In the genomic region with DNA sequence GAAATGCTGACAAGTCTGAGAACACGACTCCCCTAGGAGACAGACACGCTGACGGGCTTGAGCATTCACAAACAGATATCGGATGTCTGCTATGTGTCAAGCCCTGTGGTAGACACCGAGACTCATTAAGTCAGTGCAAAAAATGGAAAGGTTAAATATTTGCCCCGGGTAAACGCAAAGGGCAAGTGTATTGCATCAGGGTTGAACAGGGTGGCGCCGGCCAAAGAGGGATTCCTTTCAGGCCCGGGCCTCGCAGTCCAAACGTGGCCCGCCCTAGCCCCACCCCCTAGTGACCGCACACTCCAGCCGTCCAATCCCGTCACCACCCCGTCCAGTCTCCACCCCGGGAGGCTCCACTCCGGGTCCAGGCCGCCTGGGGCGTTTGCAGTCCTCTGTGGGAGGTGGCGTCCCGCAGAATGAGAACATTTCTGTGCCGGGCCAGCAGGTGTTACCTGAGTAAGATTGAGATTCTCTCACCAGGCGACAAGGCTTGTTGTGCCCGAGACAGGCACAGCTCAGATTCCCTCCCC, we compare ENCODE assay signal across 8 cellular contexts. TPM values are rescaled to one million over a fixed set of nuclear protein-coding genes. Genes with fewer than 3 reads are reported as not detected.
A peak's percentile ranks its signal among the peaks of the same experiment; 100 is the strongest.
DNase-seq lines count a peak whose midpoint lies in the region; ATAC-seq and TF ChIP-seq lines count a peak whose summit lies in the region.

No MANE protein-coding gene starts in this region.

- peaks cover 18% of the 10 kb centered on the region for H3K27me3 ChIP-seq in ectodermal cell (ENCODE audit: control insufficient read depth, insufficient read depth, low read length, poor library complexity, severe bottlenecking)

- TF ChIP-seq CTCF in activated CD8-positive, alpha-beta T cell treated with anti-CD3 and anti-CD28 coated beads for 36 hours (IDR thresholded peaks at IDR 0.05): no peak

- peak overlapping the region; percentile 89 for H3K27ac Mint-ChIP-seq in activated CD8-positive, alpha-beta T cell treated with anti-CD3 and anti-CD28 coated beads for 36 hours

- H3K9me3 Mint-ChIP-seq in activated CD8-positive, alpha-beta T cell treated with anti-CD3 and anti-CD28 coated beads for 36 hours: no peaks in the 10 kb centered on the region

- peak; percentile 96 for ATAC-seq in GM19397 (IDR thresholded peaks at IDR 0.05; ENCODE audit: unreplicated experiment)
- peak; percentile 93 for ATAC-seq in HG03521 (IDR thresholded peaks at IDR 0.05; ENCODE audit: unreplicated experiment)
- peak; percentile 90 for ATAC-seq in activated CD8-positive, alpha-beta T cell treated with anti-CD3 and anti-CD28 coated beads for 36 hours

- CTCF ChIA-PET in activated CD8-positive, alpha-beta T cell treated with anti-CD3 and anti-CD28 coated beads for 36 hours (lab: Charles Lee): interaction anchor here (0.7 to 5.3 kb wide), 9 partner anchors 8 to 72 kb away, joined by 3 to 27 read pairs (median 6); a partner anchor contains a TSS

- no peaks in the 10 kb centered on the region for H3K36me3 Mint-ChIP-seq in activated CD8-positive, alpha-beta T cell treated with anti-CD3 and anti-CD28 coated beads for 36 hours (ENCODE audit: low read depth)

- H3K36me3 ChIP-seq in ectodermal cell (ENCODE audit: control insufficient read depth, insufficient read depth, low read length): no peaks in the 10 kb centered on the region

- POLR2A ChIA-PET in activated CD8-positive, alpha-beta T cell treated with anti-CD3 and anti-CD28 coated beads for 36 hours (lab: Charles Lee): interaction anchor here (0.6 to 4.1 kb wide), 4 partner anchors 12 to 28 kb away, joined by 3 to 24 read pairs (median 3); a partner anchor contains a TSS

- peak overlapping the region; percentile 75 for H3K4me3 Mint-ChIP-seq in activated CD8-positive, alpha-beta T cell treated with anti-CD3 and anti-CD28 coated beads for 36 hours

- H3K27me3 Mint-ChIP-seq in activated CD8-positive, alpha-beta T cell treated with anti-CD3 and anti-CD28 coated beads for 36 hours: peaks cover 7% of the 10 kb centered on the region

- intact Hi-C loops in activated CD8-positive, alpha-beta T cell treated with anti-CD3 and anti-CD28 coated beads for 36 hours (cut with micrococcal nuclease): no loop called here

- DNase-seq in CD1c-positive myeloid dendritic cell (ENCODE audit: extremely low spot score) (peak; percentile 90), NCI-H748 treated with DMSO at 0.1 percent for 48 hours (lab: John Stamatoyannopoulos, UW) (peak; percentile 75), lung microvascular endothelial cell (ENCODE audit: low read depth in 2 of 2) (peak; percentile 82 to 86)
- peak; percentile 92 for DNase-seq in activated CD8-positive, alpha-beta T cell treated with anti-CD3 and anti-CD28 coated beads for 36 hours
- peak; percentile 15 to 33 (median 31) for DNase-seq in stimulated activated CD4-positive, alpha-beta T cell treated with anti-CD3 and anti-CD28 coated beads, TNF-alpha, amount 100 ng/mL, for 4 hours (ENCODE audit: low read depth in 3 of 3)

- H3K4me1 Mint-ChIP-seq in activated CD8-positive, alpha-beta T cell treated with anti-CD3 and anti-CD28 coated beads for 36 hours (ENCODE audit: low read depth): peaks cover 24% of the 10 kb centered on the region

- H3K4me1 ChIP-seq in ectodermal cell (ENCODE audit: control insufficient read depth, insufficient read depth, low read length): no peaks in the 10 kb centered on the region

- WGBS in ectodermal cell, 2 experiments: 11 to 12% methylated on average over 26 of the region's 26 CpGs

- peak overlapping the region; percentile 39 for H3K27ac ChIP-seq in ectodermal cell (ENCODE audit: insufficient read depth, low read depth, low read length, poor library complexity, severe bottlenecking)

- no peaks in the 10 kb centered on the region for H3K9me3 ChIP-seq in ectodermal cell (ENCODE audit: control insufficient read depth, low read length)

- H3K4me3 ChIP-seq in ectodermal cell (ENCODE audit: insufficient read depth, low read depth, low read length): peak overlapping the region; percentile 60

RNA-seq across cellular contexts. Expression of a gene that starts 16.3 kb away (rescaled TPM):
- total RNA-seq in activated CD8-positive, alpha-beta T cell treated with anti-CD3 and anti-CD28 coated beads for 36 hours: 10 to 100 TPM; 28.7 to 30.6 TPM
- 107 TPM for polyA plus RNA-seq in ectodermal cell (2013, experiment 1 of 4)
- polyA plus RNA-seq in ectodermal cell (2013, experiment 2 of 4): 112 TPM
- 125 TPM for polyA plus RNA-seq in ectodermal cell (2013, experiment 3 of 4)
- polyA plus RNA-seq in ectodermal cell (2013, experiment 4 of 4): 125 TPM
- 45.3 and 60.9 TPM in 2 replicates for total RNA-seq in lung microvascular endothelial cell

RNA-seq across cellular contexts. Expression of a gene that starts 20.0 kb away (rescaled TPM):
- total RNA-seq in activated CD8-positive, alpha-beta T cell treated with anti-CD3 and anti-CD28 coated beads for 36 hours: not detected
- 0.70 TPM for polyA plus RNA-seq in ectodermal cell (2013, experiment 1 of 4)
- polyA plus RNA-seq in ectodermal cell (2013, experiment 2 of 4): 0.46 TPM
- 0.59 TPM for polyA plus RNA-seq in ectodermal cell (2013, experiment 3 of 4)
- polyA plus RNA-seq in ectodermal cell (2013, experiment 4 of 4): 0.45 TPM
- total RNA-seq in lung microvascular endothelial cell: not detected in 2 replicates

RNA-seq across cellular contexts. Expression of a gene that starts 43.6 kb away (rescaled TPM):
- under 1 TPM; 0.29 to 0.36 TPM for total RNA-seq in activated CD8-positive, alpha-beta T cell treated with anti-CD3 and anti-CD28 coated beads for 36 hours
- not detected for polyA plus RNA-seq in ectodermal cell (2013, experiment 1 of 4)
- polyA plus RNA-seq in ectodermal cell (2013, experiment 2 of 4): not detected
- not detected for polyA plus RNA-seq in ectodermal cell (2013, experiment 3 of 4)
- polyA plus RNA-seq in ectodermal cell (2013, experiment 4 of 4): not detected
- total RNA-seq in lung microvascular endothelial cell: not detected in 2 replicates

RNA-seq across cellular contexts. Expression of a gene that starts 58.4 kb away (rescaled TPM):
- not detected for total RNA-seq in activated CD8-positive, alpha-beta T cell treated with anti-CD3 and anti-CD28 coated beads for 36 hours
- 0.52 TPM for polyA plus RNA-seq in ectodermal cell (2013, experiment 1 of 4)
- 0.43 TPM for polyA plus RNA-seq in ectodermal cell (2013, experiment 2 of 4)
- polyA plus RNA-seq in ectodermal cell (2013, experiment 3 of 4): 0.27 TPM
- 0.28 TPM for polyA plus RNA-seq in ectodermal cell (2013, experiment 4 of 4)
- not detected in 2 replicates for total RNA-seq in lung microvascular endothelial cell

Comparison
In these comparisons a context has a peak if more than half of its experiments do, and no peak if none do; other contexts are left out.
1. Peak in every context shown above with its lines: DNase-seq, ATAC-seq, H3K4me3 ChIP-seq and H3K27ac ChIP-seq.
2. DNase-seq: peak in every context shown above with its lines; median percentile 92 in activated CD8-positive, alpha-beta T cell treated with anti-CD3 and anti-CD28 coated beads for 36 hours; 90 in CD1c-positive myeloid dendritic cell; 84 in lung microvascular endothelial cell; 75 in NCI-H748 treated with DMSO at 0.1 percent for 48 hours; 31 in stimulated activated CD4-positive, alpha-beta T cell treated with anti-CD3 and anti-CD28 coated beads, TNF-alpha, amount 100 ng/mL, for 4 hours.